Comparison of ENCODE assay signal across 12 cellular contexts in the genomic region with DNA sequence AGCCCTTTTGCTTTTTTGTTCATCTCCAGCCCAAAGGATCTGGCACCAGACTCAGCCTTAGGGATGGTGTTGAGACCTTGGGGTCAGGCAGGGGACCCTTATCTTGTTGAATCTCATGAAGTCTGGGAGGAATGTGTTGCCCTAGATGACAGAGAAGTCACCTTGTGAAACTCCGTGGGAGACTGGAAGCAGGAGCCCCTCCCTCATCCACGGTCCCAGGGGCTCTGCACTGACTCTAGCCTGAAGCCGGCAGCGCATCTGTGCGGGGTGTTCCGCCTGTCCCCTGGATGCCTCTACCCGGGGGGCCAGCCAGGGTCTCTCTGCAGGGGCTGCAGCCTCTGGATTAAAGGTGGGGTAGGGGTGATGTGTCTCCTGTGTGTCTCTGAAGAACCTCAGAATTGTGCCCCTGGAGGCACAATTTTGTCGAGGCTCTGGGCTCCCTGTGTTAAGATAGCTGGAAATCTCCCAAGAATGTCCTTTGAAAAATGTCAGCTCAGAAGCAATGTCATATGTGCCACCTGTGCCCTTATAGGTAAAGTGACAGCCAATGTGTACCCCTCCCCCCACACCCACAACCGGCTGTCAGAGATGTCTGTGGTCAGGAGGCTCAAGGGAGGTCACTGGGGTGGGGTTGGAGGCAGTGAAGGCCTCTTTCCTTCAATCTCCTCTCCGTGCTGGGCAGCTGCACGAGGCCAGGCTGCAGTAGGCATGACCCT. TPM values are rescaled to one million over a fixed set of nuclear protein-coding genes. Genes with fewer than 3 reads are reported as not detected.
DNase-seq lines count a peak whose midpoint lies in the region; ATAC-seq, FAIRE-seq and TF ChIP-seq lines count a peak whose summit lies in the region.
"Had no signal": no experiment of that assay in that cellular context is flagged by ENCODE, and none has a peak within 500 bp of the region (broad histone marks: within the 10 kb centered on the region; RNA-seq: fewer than 3 reads in every experiment).

No MANE protein-coding gene starts in this region.

- H3K14ac ChIP-seq in mesenchymal stem cell (ENCODE audit: low read length in 2 of 2): peak overlapping the region in 1 of 2 experiments; percentile 38

- H4K8ac ChIP-seq in mesenchymal stem cell (ENCODE audit: low read length): peak overlapping the region; percentile 67

- no peak for FAIRE-seq in astrocyte (lab: Jason Lieb, UNC)

- no peaks in the 10 kb centered on the region for H3K9me3 Mint-ChIP-seq in astrocyte (ENCODE audit: unreplicated experiment)
- H3K9me3 Mint-ChIP-seq: activated CD4-positive, alpha-beta T cell treated with anti-CD3 and anti-CD28 coated beads, Interleukin-2, amount 10 ng/mL, durations not matched to agents 24 days and 14 days; activated naive CD4-positive, alpha-beta T cell treated with anti-CD3 and anti-CD28 coated beads, Interleukin-2, amount 50 U/mL, for 72 hours; stimulated activated naive CD8-positive, alpha-beta T cell treated with anti-CD3 and anti-CD28 coated beads, Interleukin-15, Interleukin-2, amounts not matched to agents 100 ng/mL and 50 ng/mL, for 24 hours had no signal

- H2AK5ac ChIP-seq in mesenchymal stem cell (ENCODE audit: low read length, severe bottlenecking): peak overlapping the region; percentile 81

- H3K4ac ChIP-seq in mesenchymal stem cell (ENCODE audit: low read depth in 1 of 2, low read length in 2 of 2): peak overlapping the region; percentile 66 to 85

- peak overlapping the region; percentile 90 for H2BK120ac ChIP-seq in mesenchymal stem cell (ENCODE audit: low read depth, low read length)

- H3K23ac ChIP-seq in mesenchymal stem cell (ENCODE audit: low read length in 2 of 2): peak overlapping the region in 1 of 2 experiments; percentile 54

- H3K4me1 ChIP-seq in astrocyte (ENCODE audit: insufficient read depth, low read length) (peaks cover 45% of the 10 kb centered on the region), mesenchymal stem cell (ENCODE audit: control insufficient read depth, insufficient read depth, low read depth, low read length) (peaks cover 39% of the 10 kb centered on the region), testis (peaks cover 46% of the 10 kb centered on the region)

- peak overlapping the region; percentile 85 for H3K27ac Mint-ChIP-seq in astrocyte (ENCODE audit: unreplicated experiment)
- H3K27ac Mint-ChIP-seq: activated CD4-positive, alpha-beta T cell treated with anti-CD3 and anti-CD28 coated beads, Interleukin-2, amount 10 ng/mL, durations not matched to agents 24 days and 14 days; activated naive CD4-positive, alpha-beta T cell treated with anti-CD3 and anti-CD28 coated beads, Interleukin-2, amount 50 U/mL, for 72 hours; stimulated activated naive CD8-positive, alpha-beta T cell treated with anti-CD3 and anti-CD28 coated beads, Interleukin-15, Interleukin-2, amounts not matched to agents 100 ng/mL and 50 ng/mL, for 24 hours had no signal

- H3K27me3 ChIP-seq in astrocyte (ENCODE audit: insufficient read depth, low read length) (no peaks in the 10 kb centered on the region), mesenchymal stem cell (ENCODE audit: control insufficient read depth in 1 of 2, insufficient read depth in 1 of 2, low read length in 2 of 2) (no peaks in the 10 kb centered on the region), testis (no peaks in the 10 kb centered on the region)

- H3K79me2 ChIP-seq in astrocyte (ENCODE audit: insufficient read depth, low read length): no peaks in the 10 kb centered on the region

- H3K79me1 ChIP-seq in mesenchymal stem cell (replicated peaks; ENCODE audit: low read length, poor library complexity, severe bottlenecking): no peaks in the 10 kb centered on the region

- H2BK5ac ChIP-seq in mesenchymal stem cell (ENCODE audit: low read depth, low read length, poor library complexity, severe bottlenecking): no peak overlapping the region

- DNase-seq in M059J (ENCODE audit: low read depth) (peak; percentile 37), astrocyte (ENCODE audit: low read depth) (no peak), mesenchymal stem cell (no peak), testis (no peak), KBM-7 (no peak), DMS79 (lab: John Stamatoyannopoulos, UW) (no peak)
- no peak for DNase-seq in activated CD4-positive, CD25-positive, alpha-beta regulatory T cell (lab: John Stamatoyannopoulos, UW)
- DNase-seq: activated CD4-positive, alpha-beta T cell treated with anti-CD3 and anti-CD28 coated beads, Interleukin-2, amount 10 ng/mL, durations not matched to agents 24 days and 14 days had no signal

- H3K4me3 ChIP-seq in astrocyte (ENCODE audit: insufficient read depth, low read depth, low read length) (no peak overlapping the region), mesenchymal stem cell (ENCODE audit: insufficient read depth in 1 of 2, low read depth in 1 of 2, low read length in 2 of 2) (peak overlapping the region in 1 of 2 experiments; percentile 57), testis (no peak overlapping the region)

- H3K27ac ChIP-seq in astrocyte (ENCODE audit: low read depth, low read length) (peak overlapping the region; percentile 81), mesenchymal stem cell (ENCODE audit: low read length, poor library complexity, severe bottlenecking) (peak overlapping the region; percentile 94), testis (peak overlapping the region; percentile 21 to 60)
- H3K27ac ChIP-seq: epithelial cell of prostate had no signal

- H3K9ac ChIP-seq in astrocyte (ENCODE audit: low read length) (peak overlapping the region; percentile 75), mesenchymal stem cell (ENCODE audit: low read length) (peak overlapping the region; percentile 78)

- no peak overlapping the region for H3K4me3 Mint-ChIP-seq in astrocyte (ENCODE audit: unreplicated experiment)
- H3K4me3 Mint-ChIP-seq: activated CD4-positive, alpha-beta T cell treated with anti-CD3 and anti-CD28 coated beads, Interleukin-2, amount 10 ng/mL, durations not matched to agents 24 days and 14 days; stimulated activated naive CD8-positive, alpha-beta T cell treated with anti-CD3 and anti-CD28 coated beads, Interleukin-15, Interleukin-2, amounts not matched to agents 100 ng/mL and 50 ng/mL, for 24 hours had no signal

- H3K4me1 Mint-ChIP-seq in astrocyte (ENCODE audit: low read depth, unreplicated experiment): peaks cover 31% of the 10 kb centered on the region

- H3K27me3 Mint-ChIP-seq in astrocyte (ENCODE audit: low read depth, unreplicated experiment): no peaks in the 10 kb centered on the region
- H3K27me3 Mint-ChIP-seq: activated CD4-positive, alpha-beta T cell treated with anti-CD3 and anti-CD28 coated beads, Interleukin-2, amount 10 ng/mL, durations not matched to agents 24 days and 14 days; stimulated activated naive CD8-positive, alpha-beta T cell treated with anti-CD3 and anti-CD28 coated beads, Interleukin-15, Interleukin-2, amounts not matched to agents 100 ng/mL and 50 ng/mL, for 24 hours had no signal

- no peak for TF ChIP-seq POLR2A in testis (IDR thresholded peaks at IDR 0.05)

- H3K18ac ChIP-seq in mesenchymal stem cell (ENCODE audit: low read depth in 1 of 2, low read length in 2 of 2): peak overlapping the region; percentile 85 to 86

- peak overlapping the region; percentile 96 for H4K91ac ChIP-seq in mesenchymal stem cell (ENCODE audit: low read length)

- no peaks in the 10 kb centered on the region for H4K20me1 ChIP-seq in astrocyte (ENCODE audit: insufficient read depth, low read length)

- no peak for ATAC-seq in GM18868 (IDR thresholded peaks at IDR 0.05; ENCODE audit: unreplicated experiment)
- ATAC-seq: activated naive CD4-positive, alpha-beta T cell treated with anti-CD3 and anti-CD28 coated beads, Interleukin-2, amount 50 U/mL, for 72 hours had no signal

- H3K36me3 ChIP-seq in astrocyte (ENCODE audit: insufficient read depth, low read length): no peaks in the 10 kb centered on the region
- no peaks in the 10 kb centered on the region for H3K36me3 ChIP-seq in mesenchymal stem cell (ENCODE audit: control insufficient read depth in 1 of 2, insufficient read depth in 2 of 2, low read depth in 1 of 2, low read length in 2 of 2)
- no peaks in the 10 kb centered on the region for H3K36me3 ChIP-seq in testis (ENCODE audit: low read depth, missing control alignments)

- in situ Hi-C loops in KBM-7 (cut with MboI; ENCODE audit: low pct_unique_long_range_greater_than_20kb, low sequenced_read_pairs): no loop called here

- H3K4me2 ChIP-seq in astrocyte (ENCODE audit: low read length) (peak overlapping the region; percentile 82), mesenchymal stem cell (ENCODE audit: low read length, poor library complexity, severe bottlenecking) (no peak overlapping the region)

- H2BK15ac ChIP-seq in mesenchymal stem cell (ENCODE audit: low read depth, poor library complexity, severe bottlenecking): peak overlapping the region; percentile 75

- H3K36me3 Mint-ChIP-seq in astrocyte (ENCODE audit: low read depth, unreplicated experiment): no peaks in the 10 kb centered on the region
- H3K36me3 Mint-ChIP-seq: activated naive CD4-positive, alpha-beta T cell treated with anti-CD3 and anti-CD28 coated beads, Interleukin-2, amount 50 U/mL, for 72 hours had no signal

- no peaks in the 10 kb centered on the region for H3K9me3 ChIP-seq in astrocyte (ENCODE audit: insufficient read depth, low read depth, low read length)
- H3K9me3 ChIP-seq in mesenchymal stem cell (ENCODE audit: control insufficient read depth, low read length): no peaks in the 10 kb centered on the region
- no peaks in the 10 kb centered on the region for H3K9me3 ChIP-seq in testis

- intact Hi-C loops in testis (cut with DNase I; ENCODE audit: low total_unique reads): no loop called here

- no peak for TF ChIP-seq CTCF in astrocyte (IDR thresholded peaks at IDR 0.05; ENCODE audit: insufficient read depth, low read depth, low read length)
- no peak for TF ChIP-seq CTCF in testis (IDR thresholded peaks at IDR 0.05)

- H2AFZ ChIP-seq in astrocyte (ENCODE audit: low read depth, low read length) (peak overlapping the region; percentile 78), mesenchymal stem cell (ENCODE audit: low read depth, low read length) (peak overlapping the region; percentile 18)

- 23% methylated on average over 11 of the region's 11 CpGs for WGBS in mesenchymal stem cell
- 38 to 46% methylated on average over 3 to 11 of the region's 11 CpGs for WGBS in testis, 2 donors

- peak overlapping the region; percentile 75 to 97 for H2BK12ac ChIP-seq in mesenchymal stem cell (ENCODE audit: low read length in 2 of 2)

RNA-seq across cellular contexts. Expression of a gene that starts 32.1 kb away (rescaled TPM):
- 12.7 and 16.6 TPM in 2 replicates for total RNA-seq in M059J (2014; rRNA removed; shearing (Covaris generic))
- total RNA-seq in astrocyte (13.0 and 15.8 TPM in 2 replicates), testis (100 to 1,000 TPM; 103 to 140 TPM)
- polyA plus RNA-seq in mesenchymal stem cell (2013, experiment 1 of 2): 26.3 TPM
- polyA plus RNA-seq in mesenchymal stem cell (2013, experiment 2 of 2): 26.1 TPM
- polyA plus RNA-seq in testis (ENCODE audit: insufficient read depth, low read depth, low replicate concordance): 55.9 TPM

Comparison
In these comparisons a context has a peak if more than half of its experiments do, and no peak if none do; other contexts are left out.
1. H3K27ac ChIP-seq: peak in every context shown above with its lines; median percentile 94 in mesenchymal stem cell; 81 in astrocyte; 40 in testis.